In the genomic region with DNA sequence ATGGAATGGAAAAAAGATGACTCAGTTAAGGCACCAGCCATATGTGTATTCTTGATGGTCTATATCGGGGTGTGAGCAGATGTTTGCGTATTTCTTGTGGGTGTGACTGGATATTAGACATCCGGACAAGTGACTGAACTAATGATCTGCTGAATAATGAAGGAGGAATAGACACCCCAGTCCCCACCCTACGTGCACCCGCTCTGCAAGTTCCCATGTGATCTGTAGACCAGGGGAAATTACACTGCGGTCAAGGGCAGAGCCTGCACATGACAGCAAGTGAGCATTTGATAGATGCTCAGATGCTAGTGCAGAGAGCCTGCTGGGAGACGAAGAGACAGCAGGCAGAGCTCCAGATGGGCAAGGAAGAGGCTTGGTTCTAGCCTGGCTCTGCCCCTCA, we compare ENCODE assay signal across 41 cellular contexts. TPM values are rescaled to one million over a fixed set of nuclear protein-coding genes. Genes with fewer than 3 reads are reported as not detected.
"Had no signal": no experiment of that assay in that cellular context is flagged by ENCODE, and none has a peak within 500 bp of the region (broad histone marks: within the 10 kb centered on the region; RNA-seq: fewer than 3 reads in every experiment).

No MANE protein-coding gene starts in this region.

- DNase-seq: activated B cell treated with CpG ODN at 0.5 μM for 24 hours; activated CD4-positive, alpha-beta memory T cell treated with anti-CD3 and anti-CD28 coated beads for 36 hours; activated CD4-positive, alpha-beta T cell treated with anti-CD3 and anti-CD28 coated beads for 4 hours; activated CD4-positive, alpha-beta T cell treated with anti-CD3 and anti-CD28 coated beads, Interleukin-2, amount 50 U/mL, for 1 hour; activated CD4-positive, CD25-positive, alpha-beta regulatory T cell treated with anti-CD3 and anti-CD28 coated beads, Interleukin-2, amount 50 U/mL, for 72 hours; activated CD8-positive, alpha-beta memory T cell treated with anti-CD3 and anti-CD28 coated beads, Interleukin-2, amount 50 U/mL, for 4 hours; activated gamma-delta T cell treated with Interleukin-2 at 50 U/mL for 16 hours; activated naive CD4-positive, alpha-beta T cell treated with anti-CD3 and anti-CD28 coated beads, Interleukin-2, amount 10 ng/mL, durations not matched to agents 7 days and 5 days; activated naive CD8-positive, alpha-beta T cell treated with anti-CD3 and anti-CD28 coated beads, Interleukin-2, amount 50 U/mL, for 24 hours; activated T-cell treated with anti-CD3 and anti-CD28 coated beads for 4 hours; activated T-cell treated with anti-CD3 and anti-CD28 coated beads, Interleukin-2, amount 50 U/mL, for 4 hours; anterior cingulate cortex; caudate nucleus; NCI-H1092 treated with DMSO at 0.1 percent for 48 hours; NCI-H1417; NCI-H146; NCI-H187; NCI-H2029 treated with DMSO at 0.1 percent for 48 hours; NCI-H2107; NCI-H2171; NCI-H510A; NCI-H526; NCI-H748 treated with DMSO at 0.1 percent for 48 hours; NK-92 treated with Interleukin-12 subunit alpha and Interleukin-12 subunit beta, amount 100 ng/mL, for 24 hours; PC-9; SIG-M5; T-cell; T-helper 17 cell; T-helper 9 cell had no signal

- H3K36me3 Mint-ChIP-seq: brain, T-cell had no signal

- H3K27ac ChIP-seq: PC-9, RWPE1, VCaP had no signal

- H3K4me3 Mint-ChIP-seq: activated B cell treated with CpG ODN at 0.5 μM for 24 hours; activated CD4-positive, alpha-beta memory T cell treated with anti-CD3 and anti-CD28 coated beads for 36 hours; activated naive CD4-positive, alpha-beta T cell treated with anti-CD3 and anti-CD28 coated beads, Interleukin-2, amount 10 ng/mL, durations not matched to agents 7 days and 5 days; activated naive CD8-positive, alpha-beta T cell; activated naive CD8-positive, alpha-beta T cell treated with anti-CD3 and anti-CD28 coated beads, Interleukin-2, amount 50 U/mL, for 24 hours; activated T-cell treated with anti-CD3 and anti-CD28 coated beads, Interleukin-2, amount 50 U/mL, for 4 hours; activated T-helper 1 cell treated with anti-CD3 and anti-CD28 coated beads, Interleukin-12 subunit alpha, Interleukin-12 subunit beta, Interleukin-2, Interleukin-4 antibody, amounts not matched to agents 30 ng/mL and 10 ng/mL and 1 ng/mL, durations not matched to agents 14 hours and 24 hours and 36 hours; brain; T-cell; T-helper 17 cell had no signal

- H3K27ac Mint-ChIP-seq: activated B cell treated with CpG ODN at 0.5 μM for 24 hours; activated CD4-positive, alpha-beta memory T cell treated with anti-CD3 and anti-CD28 coated beads for 36 hours; activated naive CD4-positive, alpha-beta T cell treated with anti-CD3 and anti-CD28 coated beads, Interleukin-2, amount 10 ng/mL, durations not matched to agents 7 days and 5 days; activated naive CD8-positive, alpha-beta T cell; activated naive CD8-positive, alpha-beta T cell treated with anti-CD3 and anti-CD28 coated beads, Interleukin-2, amount 50 U/mL, for 24 hours; activated T-helper 1 cell treated with anti-CD3 and anti-CD28 coated beads, Interleukin-12 subunit alpha, Interleukin-12 subunit beta, Interleukin-2, Interleukin-4 antibody, amounts not matched to agents 30 ng/mL and 10 ng/mL and 1 ng/mL, durations not matched to agents 14 hours and 24 hours and 36 hours; brain; T-cell; T-helper 17 cell had no signal

- H3K4me1 Mint-ChIP-seq: activated B cell treated with CpG ODN at 0.5 μM for 24 hours had no signal

- FAIRE-seq: RCC 7860 had no signal

- H3K4me3 ChIP-seq: PC-9 had no signal

- ATAC-seq: activated naive CD8-positive, alpha-beta T cell treated with anti-CD3 and anti-CD28 coated beads, Interleukin-2, amount 50 U/mL, for 24 hours; activated T-cell treated with anti-CD3 and anti-CD28 coated beads, Interleukin-2, amount 50 U/mL, for 4 hours; Right ventricle myocardium inferior; SK-N-SH treated with all-trans-retinoic acid at 6 μM for 48 hours; T-cell; T-helper 17 cell had no signal

RNA-seq across cellular contexts. Expression of a gene that starts 12.4 kb away (rescaled TPM):
- total RNA-seq: activated B cell treated with CpG ODN at 0.5 μM for 24 hours; activated CD4-positive, alpha-beta memory T cell treated with anti-CD3 and anti-CD28 coated beads for 36 hours; activated T-cell treated with anti-CD3 and anti-CD28 coated beads, Interleukin-2, amount 50 U/mL, for 4 hours; activated T-helper 1 cell treated with anti-CD3 and anti-CD28 coated beads, Interleukin-12 subunit alpha, Interleukin-12 subunit beta, Interleukin-2, Interleukin-4 antibody, amounts not matched to agents 30 ng/mL and 10 ng/mL and 1 ng/mL, durations not matched to agents 14 hours and 24 hours and 36 hours; bronchial epithelial cell; M059J; OCI-LY7; PC-9; Right ventricle myocardium inferior; SK-MEL-5; T-cell; T-helper 17 cell had no signal

RNA-seq across cellular contexts. Expression of a gene that starts 36.6 kb away (rescaled TPM):
- total RNA-seq: activated B cell treated with CpG ODN at 0.5 μM for 24 hours; activated CD4-positive, alpha-beta memory T cell treated with anti-CD3 and anti-CD28 coated beads for 36 hours; activated T-helper 1 cell treated with anti-CD3 and anti-CD28 coated beads, Interleukin-12 subunit alpha, Interleukin-12 subunit beta, Interleukin-2, Interleukin-4 antibody, amounts not matched to agents 30 ng/mL and 10 ng/mL and 1 ng/mL, durations not matched to agents 14 hours and 24 hours and 36 hours; OCI-LY7; T-helper 17 cell had no signal
